2 cellular contexts compared by ENCODE assay signal in genomic region chr15:78574944-78575343, GRCh38.
TF ChIP-seq lines count a peak whose summit lies in the region.

No MANE protein-coding gene starts in this region.

TF ChIP-seq in GM12891, 5 proteins besides CTCF, POLR2A, EP300 and RAD21:
- TF ChIP-seq TAF1 (IDR thresholded peaks at IDR 0.05; ENCODE audit: low read depth, low read length) = no peak
- peak; percentile 68 for TF ChIP-seq SPI1 (IDR thresholded peaks at IDR 0.05; ENCODE audit: low read depth, low read length)

TF ChIP-seq in GM12878, 131 proteins besides CTCF, POLR2A, EP300 and RAD21:
- TF ChIP-seq NRF1 (conservative IDR thresholded peaks at IDR 0.05; ENCODE audit: low read depth, low read length) (no peak), MXI1 (IDR thresholded peaks at IDR 0.05; ENCODE audit: low read depth, low read length) (no peak), HCFC1 (IDR thresholded peaks at IDR 0.05; ENCODE audit: low read length) (no peak), PKNOX1 (IDR thresholded peaks at IDR 0.05) (no peak), MTA3 (IDR thresholded peaks at IDR 0.05; ENCODE audit: borderline replicate concordance, low read length) (no peak), NBN (IDR thresholded peaks at IDR 0.05) (no peak), JUNB (IDR thresholded peaks at IDR 0.05) (peak; percentile 54), NFIC (IDR thresholded peaks at IDR 0.05; ENCODE audit: low read depth, low read length) (peak; percentile 63; the same call in 1 of the 2 replicates), IKZF2 (IDR thresholded peaks at IDR 0.05) (peak in 1 of 2 experiments; percentile 20; a peak in 1 of 4 replicates), RB1 (IDR thresholded peaks at IDR 0.05; ENCODE audit: borderline replicate concordance) (no peak), SPI1 (IDR thresholded peaks at IDR 0.05; ENCODE audit: borderline replicate concordance, insufficient read depth, low read depth, low read length) (peak; percentile 67), RUNX3 (IDR thresholded peaks at IDR 0.05; ENCODE audit: low read length) (peak; percentile 74)
